Comparison of ENCODE assay signal across 9 cellular contexts in the genomic region with DNA sequence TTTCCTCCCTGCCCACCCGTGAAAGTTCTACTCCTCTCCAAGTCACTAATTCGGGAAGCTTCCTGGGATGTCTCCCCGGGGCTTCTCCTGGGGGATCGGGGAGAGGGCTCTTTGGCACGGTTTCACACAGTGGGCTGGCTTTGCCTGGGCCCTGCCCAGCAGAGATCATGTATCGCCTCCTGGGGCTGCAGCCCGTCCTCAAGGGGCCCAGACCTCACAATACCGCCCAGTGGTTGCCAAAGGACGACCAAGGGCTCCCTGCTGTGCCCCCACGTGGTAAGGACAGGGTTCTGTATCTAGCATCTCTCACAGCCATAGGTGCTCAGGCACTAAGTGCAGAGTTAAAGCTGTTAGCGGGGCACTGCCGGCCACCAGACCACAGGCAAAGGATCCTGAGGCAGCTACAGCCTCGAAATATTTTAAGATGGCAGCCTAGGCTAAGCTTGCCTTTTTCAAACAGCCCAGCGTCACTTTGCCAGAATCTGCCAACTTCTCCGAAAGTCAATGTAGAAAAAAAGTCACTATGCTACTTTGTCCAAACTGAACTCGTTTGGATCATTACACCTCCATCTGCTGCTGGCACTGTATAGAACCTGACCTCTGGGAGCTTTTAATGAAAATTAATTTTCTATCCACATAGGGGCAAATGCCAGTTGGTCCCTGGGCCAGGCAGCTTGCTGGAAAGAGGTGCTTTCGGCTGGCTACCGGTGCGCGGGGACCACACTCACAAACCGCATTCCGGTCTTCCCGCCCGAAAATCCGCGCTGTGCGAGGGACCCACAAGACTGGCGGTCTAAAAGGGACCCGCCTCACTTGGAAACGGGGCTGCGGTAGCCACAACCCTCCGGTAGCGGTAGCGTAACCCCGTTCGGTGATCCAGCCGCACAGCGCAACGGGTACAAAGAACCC. TPM values are rescaled to one million over a fixed set of nuclear protein-coding genes. Genes with fewer than 3 reads are reported as not detected.
A peak's percentile ranks its signal among the peaks of the same experiment; 100 is the strongest.
DNase-seq lines count a peak whose midpoint lies in the region; ATAC-seq and TF ChIP-seq lines count a peak whose summit lies in the region.
"Had no signal": no experiment of that assay in that cellular context is flagged by ENCODE, and none has a peak within 500 bp of the region (broad histone marks: within the 10 kb centered on the region; RNA-seq: fewer than 3 reads in every experiment).

No MANE protein-coding gene starts in this region.

- no peak overlapping the region for H3K4me3 Mint-ChIP-seq in activated B cell treated with CpG ODN at 0.5 μM for 24 hours

- H3K4me3 ChIP-seq in BE2C (ENCODE audit: low read depth, low read length), result no peak overlapping the region
- H3K4me3 ChIP-seq in lower lobe of right lung, result no peak overlapping the region

- H3K9me3 ChIP-seq in BE2C, result 0 out of 2 replicates have a peak, but pooled peaks cover 2% of the 10 kb centered on the region
- no peaks in the 10 kb centered on the region for H3K9me3 ChIP-seq in lower lobe of right lung

- no peaks in the 10 kb centered on the region for H3K9me3 Mint-ChIP-seq in activated B cell treated with CpG ODN at 0.5 μM for 24 hours

- TF ChIP-seq CTCF in BE2C (IDR thresholded peaks at IDR 0.05; ENCODE audit: low read depth, low read length), result peak; percentile 42
- TF ChIP-seq CTCF in activated B cell treated with CpG ODN at 0.5 μM for 24 hours (IDR thresholded peaks at IDR 0.05), result no peak
- TF ChIP-seq CTCF in lower lobe of right lung (IDR thresholded peaks at IDR 0.05), result no peak

- peaks cover 47% of the 10 kb centered on the region for H3K4me1 Mint-ChIP-seq in activated B cell treated with CpG ODN at 0.5 μM for 24 hours

- H3K27me3 Mint-ChIP-seq in activated B cell treated with CpG ODN at 0.5 μM for 24 hours, result no peaks in the 10 kb centered on the region

- intact Hi-C loops in activated B cell treated with CpG ODN at 0.5 μM for 24 hours (cut with micrococcal nuclease) (no loop called here), lower lobe of right lung (cut with DNase I) (no loop called here)

- ATAC-seq in activated B cell treated with CpG ODN at 0.5 μM for 24 hours (ENCODE audit: low read depth), result no peak
- no peak for ATAC-seq in lower lobe of right lung
- no peak for ATAC-seq in HG03432 (IDR thresholded peaks at IDR 0.05; ENCODE audit: unreplicated experiment)
- ATAC-seq in HG03159 (IDR thresholded peaks at IDR 0.05; ENCODE audit: unreplicated experiment), result no peak

- CTCF ChIA-PET in activated B cell treated with CpG ODN at 0.5 μM for 24 hours (lab: Charles Lee), result no interaction called here

- DNase-seq in BE2C (peak; percentile 64), NAMALWA (ENCODE audit: low spot score) (peak; percentile 28), activated B cell treated with CpG ODN at 0.5 μM for 24 hours (peak; percentile 10), lower lobe of right lung (no peak), HT-29 (ENCODE audit: low spot score) (no peak)
- no peak for DNase-seq in stimulated activated CD4-positive, alpha-beta T cell treated with anti-CD3 and anti-CD28 coated beads, Interleukin-15, amount 100 ng/mL, for 24 hours

- peaks cover 10% of the 10 kb centered on the region for H3K4me1 ChIP-seq in BE2C
- peaks cover 71% of the 10 kb centered on the region for H3K4me1 ChIP-seq in lower lobe of right lung

- no peaks in the 10 kb centered on the region for H3K27me3 ChIP-seq in BE2C
- H3K27me3 ChIP-seq in lower lobe of right lung (ENCODE audit: low read depth), result no peaks in the 10 kb centered on the region

- H3K27ac Mint-ChIP-seq in activated B cell treated with CpG ODN at 0.5 μM for 24 hours, result no peak overlapping the region

- peak overlapping the region; percentile 14 for H3K27ac ChIP-seq in lower lobe of right lung
- H3K27ac ChIP-seq: neutrophil had no signal

- H3K36me3 ChIP-seq in BE2C, result peaks cover 21% of the 10 kb centered on the region
- H3K36me3 ChIP-seq in lower lobe of right lung, result peaks cover 26% of the 10 kb centered on the region

- peaks cover 66% of the 10 kb centered on the region for H3K36me3 Mint-ChIP-seq in activated B cell treated with CpG ODN at 0.5 μM for 24 hours (ENCODE audit: low read depth)

- POLR2A ChIA-PET in activated B cell treated with CpG ODN at 0.5 μM for 24 hours (lab: Charles Lee), result no interaction called here

RNA-seq across cellular contexts. Expression of gene NNAT, which starts 1.3 kb away (rescaled TPM):
- polyA plus RNA-seq in BE2C (2012; ENCODE audit: insufficient read depth, insufficient read length, low read depth), result 2.8 TPM
- 0.40 TPM in 1 of 2 replicates, not detected in the other for total RNA-seq in activated B cell treated with CpG ODN at 0.5 μM for 24 hours
- 0.83 TPM for total RNA-seq in lower lobe of right lung
- total RNA-seq in HT-29 (2014; rRNA removed; shearing (Covaris generic)), result 2.1 TPM in 1 of 2 replicates, not detected in the other

RNA-seq across cellular contexts. Expression of gene BLCAP, which starts 7.9 kb away (rescaled TPM):
- 86.2 TPM for polyA plus RNA-seq in BE2C (2012; ENCODE audit: insufficient read depth, insufficient read length, low read depth)
- 70.3 and 78.0 TPM in 2 replicates for total RNA-seq in activated B cell treated with CpG ODN at 0.5 μM for 24 hours
- 66.8 TPM for total RNA-seq in lower lobe of right lung
- 108 and 115 TPM in 2 replicates for total RNA-seq in HT-29 (2014; rRNA removed; shearing (Covaris generic))

Comparison
In these comparisons a context has a peak if more than half of its experiments do, and no peak if none do; other contexts are left out.
1. DNase-seq: peak in BE2C (single experiment), NAMALWA (single experiment) and activated B cell treated with CpG ODN at 0.5 μM for 24 hours (single experiment); none in lower lobe of right lung (single experiment), HT-29 (single experiment) and stimulated activated CD4-positive, alpha-beta T cell treated with anti-CD3 and anti-CD28 coated beads, Interleukin-15, amount 100 ng/mL, for 24 hours (single experiment).